20 cellular contexts compared by ENCODE assay signal in the genomic region with DNA sequence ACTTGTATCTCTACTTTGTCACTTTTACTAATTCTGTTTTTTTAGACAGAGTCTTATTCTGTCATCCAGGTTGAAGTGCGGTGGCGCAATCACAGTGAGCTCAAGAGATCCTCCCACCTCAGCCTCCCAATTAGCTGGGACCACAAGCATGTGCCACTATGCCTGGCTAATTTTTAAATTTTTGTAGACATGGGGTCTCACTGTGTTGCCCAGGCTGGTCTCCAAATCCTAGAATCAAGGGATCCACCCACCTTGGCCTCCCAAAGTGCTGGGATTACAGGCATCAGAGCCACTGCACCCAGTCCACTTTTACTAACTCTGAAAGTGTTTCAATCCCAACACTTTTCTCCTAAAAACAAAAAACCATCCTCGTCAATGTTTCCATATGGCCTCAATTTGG.
"Had no signal": no experiment of that assay in that cellular context is flagged by ENCODE, and none has a peak within 500 bp of the region (broad histone marks: within the 10 kb centered on the region; RNA-seq: fewer than 3 reads in every experiment).

No MANE protein-coding gene starts in this region.

- H3K27me3 ChIP-seq: ovary, sigmoid colon had no signal

- H3K36me3 ChIP-seq: left lung, neural progenitor cell, ovary, sigmoid colon, thoracic aorta, upper lobe of right lung had no signal

- ATAC-seq: activated naive CD8-positive, alpha-beta T cell treated with anti-CD3 and anti-CD28 coated beads, Interleukin-2, amount 50 U/mL, for 24 hours; foreskin keratinocyte; left lung; naive thymus-derived CD8-positive, alpha-beta T cell; upper lobe of right lung had no signal

- H3K4me3 ChIP-seq: left lung, neural progenitor cell, ovary, sigmoid colon, smooth muscle cell, thoracic aorta, upper lobe of right lung had no signal

- DNase-seq: activated naive CD4-positive, alpha-beta T cell treated with anti-CD3 and anti-CD28 coated beads, Interleukin-2, amount 50 U/mL, for 16 hours; activated naive CD8-positive, alpha-beta T cell treated with anti-CD3 and anti-CD28 coated beads, Interleukin-2, amount 50 U/mL, for 24 hours; effector CD4-positive, alpha-beta T cell; erythroblast; foreskin keratinocyte; left lung; naive thymus-derived CD8-positive, alpha-beta T cell; ovary; sigmoid colon; stimulated activated CD4-positive, alpha-beta T cell treated with anti-CD3 and anti-CD28 coated beads, Interleukin-15, amount 100 ng/mL, for 24 hours; stimulated activated CD4-positive, alpha-beta T cell treated with anti-CD3 and anti-CD28 coated beads, Interleukin-2, amount 100 ng/mL, for 48 hours; stimulated activated naive CD4-positive, alpha-beta T cell; T-helper 1 cell; T-helper 9 cell; upper lobe of right lung had no signal

- H3K9me3 Mint-ChIP-seq: activated naive CD8-positive, alpha-beta T cell treated with anti-CD3 and anti-CD28 coated beads, Interleukin-2, amount 50 U/mL, for 24 hours; dendritic cell treated with granulocyte-macrophage colony-stimulating factor and Interleukin-4, amounts not matched to agents 40 ng/mL and 50 ng/mL, for 4 days; mesothelial cell of epicardium; naive thymus-derived CD8-positive, alpha-beta T cell; neural progenitor cell had no signal

- H3K27ac Mint-ChIP-seq: activated naive CD8-positive, alpha-beta T cell treated with anti-CD3 and anti-CD28 coated beads, Interleukin-2, amount 50 U/mL, for 24 hours; dendritic cell treated with granulocyte-macrophage colony-stimulating factor and Interleukin-4, amounts not matched to agents 40 ng/mL and 50 ng/mL, for 4 days; mesothelial cell of epicardium had no signal

- H3K4me3 Mint-ChIP-seq: activated naive CD8-positive, alpha-beta T cell treated with anti-CD3 and anti-CD28 coated beads, Interleukin-2, amount 50 U/mL, for 24 hours; dendritic cell treated with granulocyte-macrophage colony-stimulating factor and Interleukin-4, amounts not matched to agents 40 ng/mL and 50 ng/mL, for 4 days; mesothelial cell of epicardium; naive thymus-derived CD8-positive, alpha-beta T cell; neural progenitor cell had no signal

- H3K9me3 ChIP-seq: left lung, ovary, sigmoid colon, thoracic aorta, upper lobe of right lung had no signal

- H3K9ac ChIP-seq: neural progenitor cell had no signal

- H3K36me3 Mint-ChIP-seq: mesothelial cell of epicardium; naive thymus-derived CD8-positive, alpha-beta T cell; neural progenitor cell had no signal

- H3K27ac ChIP-seq: foreskin keratinocyte, left lung, neural progenitor cell, ovary, sigmoid colon, thoracic aorta, upper lobe of right lung had no signal
